Comparison of ENCODE assay signal across 8 cellular contexts in genomic region chr3:4426782-4427344, GRCh38. TPM values are rescaled to one million over a fixed set of nuclear protein-coding genes. Genes with fewer than 3 reads are reported as not detected.
A peak's percentile ranks its signal among the peaks of the same experiment; 100 is the strongest.
DNase-seq lines count a peak whose midpoint lies in the region; TF ChIP-seq lines count a peak whose summit lies in the region.

No MANE protein-coding gene starts in this region.

- peak overlapping the region; percentile 72 for H3K4me3 Mint-ChIP-seq in HFFc6

- H3K27me3 Mint-ChIP-seq in HFFc6 (ENCODE audit: insufficient read depth), result peaks cover 2% of the 10 kb centered on the region; the same call in 1 of the 2 replicates

- peak overlapping the region; percentile 92 for H3K27ac Mint-ChIP-seq in HFFc6

- no peaks in the 10 kb centered on the region for H3K9me3 Mint-ChIP-seq in HFFc6

- H3K36me3 Mint-ChIP-seq in HFFc6 (ENCODE audit: low read depth), result peaks cover 7% of the 10 kb centered on the region; the same call in 1 of the 2 replicates

- peaks cover 25% of the 10 kb centered on the region for H3K4me1 Mint-ChIP-seq in HFFc6 (ENCODE audit: low read depth)

- DNase-seq in NCI-H1417 (lab: John Stamatoyannopoulos, UW) (peak; percentile 0 to 48 (median 3)), NCI-H1417 treated with DMSO at 0.1 percent for 48 hours (lab: John Stamatoyannopoulos, UW) (no peak), HFFc6 (peak; percentile 93), NOMO-1 treated with DMSO at 0.1 percent for 48 hours (lab: John Stamatoyannopoulos, UW; ENCODE audit: unreplicated experiment) (peak; percentile 75), glomerular visceral epithelial cell (ENCODE audit: extremely low spot score) (peak; percentile 63), medulla oblongata (ENCODE audit: extremely low spot score) (no peak), HK-2 (ENCODE audit: unreplicated experiment) (no peak), NCI-H2081 treated with DMSO at 0.1 percent for 48 hours (lab: John Stamatoyannopoulos, UW) (no peak)

- TF ChIP-seq CTCF in HFFc6 (IDR thresholded peaks at IDR 0.05), result no peak

RNA-seq across cellular contexts. Expression of gene SUMF1, which starts 40.2 kb away (rescaled TPM):
- 10 to 100 TPM; 33.5 to 38.0 (median 36.0) TPM for total RNA-seq in HFFc6 (2021; fragmentation: NEBNext Ultra II Directional; extraction: Animal tissue kit (Norgen Biotek cat#: 25700))

Comparison
In these comparisons a context has a peak if more than half of its experiments do, and no peak if none do; other contexts are left out.
1. DNase-seq: peak in NCI-H1417 (3 of 3), HFFc6 (single experiment), NOMO-1 treated with DMSO at 0.1 percent for 48 hours (single experiment) and glomerular visceral epithelial cell (single experiment); none in NCI-H1417 treated with DMSO at 0.1 percent for 48 hours (single experiment), medulla oblongata (single experiment), HK-2 (single experiment) and NCI-H2081 treated with DMSO at 0.1 percent for 48 hours (single experiment).